In genomic region chr13:26658972-26659371, GRCh38 we compare ENCODE assay signal across 17 cellular contexts.
A peak's percentile ranks its signal among the peaks of the same experiment; 100 is the strongest.
DNase-seq lines count a peak whose midpoint lies in the region; TF ChIP-seq lines count a peak whose summit lies in the region.
"Had no signal": no experiment of that assay in that cellular context is flagged by ENCODE, and none has a peak within 500 bp of the region (broad histone marks: within the 10 kb centered on the region; RNA-seq: fewer than 3 reads in every experiment).

No MANE protein-coding gene starts in this region.

- peak overlapping the region; percentile 56 for H3K4me2 ChIP-seq in neural progenitor cell

- H3K9me3 Mint-ChIP-seq in neural progenitor cell (no peaks in the 10 kb centered on the region), immature natural killer cell (no peaks in the 10 kb centered on the region)

- peaks cover 23% of the 10 kb centered on the region for H3F3A ChIP-seq in neural progenitor cell (ENCODE audit: low read depth)

- H3K79me2 ChIP-seq in neural progenitor cell (ENCODE audit: low read depth): peaks cover 84% of the 10 kb centered on the region

- peaks cover 45% of the 10 kb centered on the region for H3K4me1 ChIP-seq in neural progenitor cell
- H3K4me1 ChIP-seq: HAP-1, SJSA1 had no signal

- no peak overlapping the region for H2AFZ ChIP-seq in neural progenitor cell (replicated peaks)

- H3K27ac Mint-ChIP-seq in neural progenitor cell: no peak overlapping the region
- H3K27ac Mint-ChIP-seq in immature natural killer cell: no peak overlapping the region

- H3K4me3 Mint-ChIP-seq in neural progenitor cell (no peak overlapping the region), immature natural killer cell (no peak overlapping the region)

- no peaks in the 10 kb centered on the region for H3K27me3 ChIP-seq in neural progenitor cell
- H3K27me3 ChIP-seq: SJSA1 had no signal

- H3K36me3 ChIP-seq in neural progenitor cell: no peaks in the 10 kb centered on the region
- H3K36me3 ChIP-seq: HAP-1, SJSA1 had no signal

- H3K27me3 Mint-ChIP-seq in neural progenitor cell (ENCODE audit: insufficient read depth, low read depth) (no peaks in the 10 kb centered on the region), immature natural killer cell (ENCODE audit: low read depth in 3 of 3) (peaks cover 0 to 5% (median 0%) of the 10 kb centered on the region in 3 donors)

- peak overlapping the region; percentile 8 for H3K4me3 ChIP-seq in neural progenitor cell
- H3K4me3 ChIP-seq: HAP-1, SJSA1 had no signal

- no peak overlapping the region for H3K27ac ChIP-seq in neural progenitor cell
- H3K27ac ChIP-seq: 22Rv1, SJSA1 had no signal

- no peaks in the 10 kb centered on the region for H3K9me3 ChIP-seq in neural progenitor cell (ENCODE audit: low read depth)
- H3K9me3 ChIP-seq: HAP-1, SJSA1 had no signal

- H3K36me3 Mint-ChIP-seq in neural progenitor cell (peaks cover 8% of the 10 kb centered on the region), immature natural killer cell (no peaks in the 10 kb centered on the region)

- DNase-seq in DMS153 (lab: John Stamatoyannopoulos, UW) (peak; percentile 32), DMS153 treated with DMSO at 0.1 percent for 48 hours (lab: John Stamatoyannopoulos, UW; ENCODE audit: unreplicated experiment) (no peak), KBM-7 (peak; percentile 11), cerebellar cortex (ENCODE audit: low spot score) (peak; percentile 18), neural progenitor cell (ENCODE audit: low spot score) (no peak), SK-N-DZ (ENCODE audit: low spot score) (no peak), dermis blood vessel endothelial cell (no peak), immature natural killer cell (no peak)
- DNase-seq: DMS53, Karpas-422, NCI-H1417 treated with DMSO at 0.1 percent for 48 hours, NCI-H2081 treated with DMSO at 0.1 percent for 48 hours, NCI-H446 treated with DMSO at 0.1 percent for 48 hours, T-helper 1 cell had no signal

- H3K9ac ChIP-seq in neural progenitor cell: no peak overlapping the region

- peaks cover 11% of the 10 kb centered on the region for H3K4me1 Mint-ChIP-seq in neural progenitor cell
- no peaks in the 10 kb centered on the region for H3K4me1 Mint-ChIP-seq in immature natural killer cell

- no peak for TF ChIP-seq CTCF in neural progenitor cell (IDR thresholded peaks at IDR 0.05)

- peaks cover 95% of the 10 kb centered on the region for H4K20me1 ChIP-seq in neural progenitor cell (ENCODE audit: low read depth)

- in situ Hi-C loops in KBM-7 (cut with MboI; ENCODE audit: low pct_unique_long_range_greater_than_20kb, low sequenced_read_pairs): no loop called here

Comparison
In these comparisons a context has a peak if more than half of its experiments do, and no peak if none do; other contexts are left out.
1. DNase-seq: peak in DMS153 (single experiment), KBM-7 (single experiment) and cerebellar cortex (single experiment); none in DMS153 treated with DMSO at 0.1 percent for 48 hours (single experiment), neural progenitor cell (single experiment), SK-N-DZ (single experiment), dermis blood vessel endothelial cell (single experiment) and immature natural killer cell (0 of 3).